Comparison of ENCODE assay signal across 28 cellular contexts in the genomic region with DNA sequence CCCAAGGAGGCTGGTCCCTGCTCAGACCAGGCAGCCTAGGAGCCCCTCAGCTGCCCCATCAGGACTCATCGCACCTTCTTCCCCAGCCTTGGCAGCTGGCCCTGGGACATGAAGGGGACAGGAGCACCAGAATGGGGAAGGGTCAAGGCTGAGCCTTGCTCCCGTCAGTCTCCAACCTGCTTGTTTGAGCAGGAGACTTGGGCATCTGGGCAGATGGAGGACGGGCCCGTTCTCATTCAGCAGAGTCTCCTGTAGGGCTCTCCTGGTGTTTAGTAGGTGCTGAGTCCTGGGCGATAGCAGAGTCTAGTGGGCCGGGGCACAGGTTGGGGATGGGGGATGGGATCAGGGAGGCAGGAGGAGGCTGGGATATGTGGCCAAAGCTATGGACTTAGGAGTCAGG. TPM values are rescaled to one million over a fixed set of nuclear protein-coding genes. Genes with fewer than 3 reads are reported as not detected.
"Had no signal": no experiment of that assay in that cellular context is flagged by ENCODE, and none has a peak within 500 bp of the region (broad histone marks: within the 10 kb centered on the region; RNA-seq: fewer than 3 reads in every experiment).

No MANE protein-coding gene starts in this region.

- H3K9me3 Mint-ChIP-seq: stimulated activated effector memory CD8-positive, alpha-beta T cell treated with anti-CD3 and anti-CD28 coated beads, Interleukin-12 subunit alpha, Interleukin-12 subunit beta, amount 100 ng/mL, for 72 hours; stimulated activated memory B cell treated with anti-CD40 and anti-IgM and Interleukin-4, amounts not matched to agents 10 μg/mL and 1 μg/mL and 100 μg/mL, for 72 hours; stimulated activated naive B cell treated with anti-CD40 and anti-IgM and Interleukin-4, amounts not matched to agents 10 μg/mL and 1 μg/mL and 100 μg/mL, for 72 hours; stimulated activated naive CD8-positive, alpha-beta T cell treated with anti-CD3 and anti-CD28 coated beads, Interleukin-15, amount 100 ng/mL, for 72 hours; stimulated activated naive CD8-positive, alpha-beta T cell treated with anti-CD3 and anti-CD28 coated beads, Interleukin-15, Interleukin-2, amounts not matched to agents 100 ng/mL and 50 ng/mL, for 24 hours; type B pancreatic cell had no signal

- H3K36me3 ChIP-seq: stomach, suprapubic skin, thoracic aorta, thyroid gland, tibial artery, tibial nerve, transverse colon, upper lobe of left lung, upper lobe of right lung, uterus, vagina had no signal

- H3K36me3 Mint-ChIP-seq: stimulated activated effector memory CD8-positive, alpha-beta T cell treated with anti-CD3 and anti-CD28 coated beads, Interleukin-12 subunit alpha, Interleukin-12 subunit beta, amount 100 ng/mL, for 72 hours; stimulated activated memory B cell treated with anti-CD40 and anti-IgM and Interleukin-4, amounts not matched to agents 10 μg/mL and 1 μg/mL and 100 μg/mL, for 72 hours; stimulated activated naive B cell treated with anti-CD40 and anti-IgM and Interleukin-4, amounts not matched to agents 10 μg/mL and 1 μg/mL and 100 μg/mL, for 72 hours; type B pancreatic cell had no signal

- H3K4me3 ChIP-seq: stomach, suprapubic skin, testis, thoracic aorta, thyroid gland, tibial artery, tibial nerve, transverse colon, upper lobe of left lung, upper lobe of right lung, uterus, vagina had no signal

- H3K9me3 ChIP-seq: stomach, suprapubic skin, testis, thoracic aorta, thyroid gland, tibial artery, tibial nerve, transverse colon, upper lobe of left lung, upper lobe of right lung, uterus, vagina had no signal

- DNase-seq: stimulated activated CD4-positive, alpha-beta T cell treated with anti-CD3 and anti-CD28 coated beads, Interleukin-2, amount 100 ng/mL, for 48 hours; stimulated activated CD4-positive, alpha-beta T cell treated with anti-CD3 and anti-CD28 coated beads, Interleukin-4, amount 100 ng/mL, for 1 hour; stimulated activated CD4-positive, alpha-beta T cell treated with anti-CD3 and anti-CD28 coated beads, Interleukin-4, amount 100 ng/mL, for 24 hours; stimulated activated CD4-positive, alpha-beta T cell treated with anti-CD3 and anti-CD28 coated beads, Interleukin-4, amount 100 ng/mL, for 4 hours; stimulated activated CD8-positive, alpha-beta memory T cell treated with anti-CD3 and anti-CD28 coated beads, Interleukin-4, amount 100 ng/mL, for 48 hours; stimulated activated naive B cell treated with anti-CD40 and anti-IgM and Interleukin-4, amounts not matched to agents 10 μg/mL and 1 μg/mL and 100 μg/mL, for 72 hours; stimulated activated naive CD4-positive, alpha-beta T cell; stimulated activated naive CD4-positive, alpha-beta T cell treated with Interleukin-2 at 50 U/mL for 16 hours; stimulated activated naive CD8-positive, alpha-beta T cell treated with anti-CD3 and anti-CD28 coated beads, Interleukin-15, amount 100 ng/mL, for 72 hours; stimulated activated naive CD8-positive, alpha-beta T cell treated with anti-CD3 and anti-CD28 coated beads, Interleukin-15, Interleukin-2, amounts not matched to agents 100 U/mL and 50 U/mL, for 24 hours; stomach; substantia nigra; testis; thyroid gland; tibial artery; transverse colon; trophoblast cell; upper lobe of left lung; upper lobe of right lung; uterus had no signal

- H3K27ac Mint-ChIP-seq: stimulated activated effector memory CD8-positive, alpha-beta T cell treated with anti-CD3 and anti-CD28 coated beads, Interleukin-12 subunit alpha, Interleukin-12 subunit beta, amount 100 ng/mL, for 72 hours; stimulated activated memory B cell treated with anti-CD40 and anti-IgM and Interleukin-4, amounts not matched to agents 10 μg/mL and 1 μg/mL and 100 μg/mL, for 72 hours; stimulated activated naive B cell treated with anti-CD40 and anti-IgM and Interleukin-4, amounts not matched to agents 10 μg/mL and 1 μg/mL and 100 μg/mL, for 72 hours; stimulated activated naive CD8-positive, alpha-beta T cell treated with anti-CD3 and anti-CD28 coated beads, Interleukin-15, amount 100 ng/mL, for 72 hours; stimulated activated naive CD8-positive, alpha-beta T cell treated with anti-CD3 and anti-CD28 coated beads, Interleukin-15, Interleukin-2, amounts not matched to agents 100 ng/mL and 50 ng/mL, for 24 hours; type B pancreatic cell had no signal

- H3K27me3 ChIP-seq: testis, thyroid gland, upper lobe of left lung, uterus, vagina had no signal

- H3K27ac ChIP-seq: stomach, suprapubic skin, testis, thoracic aorta, thyroid gland, tibial artery, tibial nerve, transverse colon, upper lobe of left lung, upper lobe of right lung, uterus, vagina had no signal

- H3K4me1 Mint-ChIP-seq: stimulated activated memory B cell treated with anti-CD40 and anti-IgM and Interleukin-4, amounts not matched to agents 10 μg/mL and 1 μg/mL and 100 μg/mL, for 72 hours had no signal

- H3K4me1 ChIP-seq: stomach, suprapubic skin, testis, tibial artery, tibial nerve, transverse colon, upper lobe of left lung, upper lobe of right lung, uterus, vagina had no signal

- H3K4me3 Mint-ChIP-seq: stimulated activated effector memory CD8-positive, alpha-beta T cell treated with anti-CD3 and anti-CD28 coated beads, Interleukin-12 subunit alpha, Interleukin-12 subunit beta, amount 100 ng/mL, for 72 hours; stimulated activated memory B cell treated with anti-CD40 and anti-IgM and Interleukin-4, amounts not matched to agents 10 μg/mL and 1 μg/mL and 100 μg/mL, for 72 hours; stimulated activated naive B cell treated with anti-CD40 and anti-IgM and Interleukin-4, amounts not matched to agents 10 μg/mL and 1 μg/mL and 100 μg/mL, for 72 hours; stimulated activated naive CD8-positive, alpha-beta T cell treated with anti-CD3 and anti-CD28 coated beads, Interleukin-15, amount 100 ng/mL, for 72 hours; stimulated activated naive CD8-positive, alpha-beta T cell treated with anti-CD3 and anti-CD28 coated beads, Interleukin-15, Interleukin-2, amounts not matched to agents 100 ng/mL and 50 ng/mL, for 24 hours; type B pancreatic cell had no signal

RNA-seq across cellular contexts. Expression of gene WNT4, which starts 47.4 kb away (rescaled TPM):
- total RNA-seq: thoracic aorta had no signal
